In the genomic region with DNA sequence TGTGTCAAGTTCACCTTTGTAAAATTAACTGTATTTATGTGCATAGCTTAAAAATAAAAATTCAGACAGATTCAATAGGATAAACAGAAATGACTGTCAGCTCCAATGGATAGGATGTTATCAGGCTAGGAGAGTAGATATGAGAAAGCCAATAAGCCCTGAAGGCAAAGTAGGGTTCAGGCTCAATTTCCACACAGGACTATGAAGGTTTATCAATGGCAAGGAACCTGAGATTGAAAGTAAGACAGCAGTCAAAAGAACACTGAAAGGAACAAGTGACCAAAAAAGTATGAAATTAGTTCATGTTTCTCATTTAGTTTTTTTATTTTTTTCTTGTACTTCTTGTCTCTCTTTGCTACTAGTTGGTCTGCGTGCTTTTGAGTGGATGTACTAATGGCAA, we compare ENCODE assay signal across 17 cellular contexts.
DNase-seq lines count a peak whose midpoint lies in the region; ATAC-seq lines count a peak whose summit lies in the region.
"Had no signal": no experiment of that assay in that cellular context is flagged by ENCODE, and none has a peak within 500 bp of the region (broad histone marks: within the 10 kb centered on the region; RNA-seq: fewer than 3 reads in every experiment).

No MANE protein-coding gene starts in this region.

- H3K4me3 Mint-ChIP-seq in activated CD4-positive, alpha-beta T cell treated with anti-CD3 and anti-CD28 coated beads for 36 hours, result no peak overlapping the region
- H3K4me3 Mint-ChIP-seq in activated naive CD8-positive, alpha-beta T cell, result no peak overlapping the region
- H3K4me3 Mint-ChIP-seq in activated naive CD8-positive, alpha-beta T cell treated with anti-CD3 and anti-CD28 coated beads for 36 hours, result no peak overlapping the region
- H3K4me3 Mint-ChIP-seq in activated naive CD8-positive, alpha-beta T cell treated with anti-CD3 and anti-CD28 coated beads, Interleukin-2, amount 50 U/mL, for 24 hours, result no peak overlapping the region
- no peak overlapping the region for H3K4me3 Mint-ChIP-seq in activated CD4-positive, alpha-beta memory T cell treated with anti-CD3 and anti-CD28 coated beads for 36 hours

- CTCF ChIA-PET in activated CD4-positive, alpha-beta T cell treated with anti-CD3 and anti-CD28 coated beads for 36 hours (lab: Charles Lee), result interaction anchor here (0.6 kb wide), 1 partner anchor 9 kb away, joined by 3 read pairs; no protein-coding TSS in a partner anchor
- CTCF ChIA-PET in activated CD4-positive, alpha-beta memory T cell treated with anti-CD3 and anti-CD28 coated beads for 36 hours (lab: Charles Lee), result interaction anchor here (1.2 to 1.3 kb wide), 2 partner anchors 15 to 43 kb away, joined by 3 to 6 read pairs; no protein-coding TSS in a partner anchor

- peaks cover 62% of the 10 kb centered on the region for H3K36me3 Mint-ChIP-seq in activated CD4-positive, alpha-beta T cell treated with anti-CD3 and anti-CD28 coated beads for 36 hours (ENCODE audit: low read depth)
- peaks cover 29% of the 10 kb centered on the region for H3K36me3 Mint-ChIP-seq in activated naive CD8-positive, alpha-beta T cell
- H3K36me3 Mint-ChIP-seq in activated naive CD8-positive, alpha-beta T cell treated with anti-CD3 and anti-CD28 coated beads for 36 hours, result peaks cover 54% of the 10 kb centered on the region
- H3K36me3 Mint-ChIP-seq in activated naive CD8-positive, alpha-beta T cell treated with anti-CD3 and anti-CD28 coated beads, Interleukin-2, amount 50 U/mL, for 24 hours (ENCODE audit: low read depth), result peaks cover 54% of the 10 kb centered on the region
- peaks cover 44% of the 10 kb centered on the region for H3K36me3 Mint-ChIP-seq in activated CD4-positive, alpha-beta memory T cell treated with anti-CD3 and anti-CD28 coated beads for 36 hours

- ATAC-seq in activated CD4-positive, alpha-beta T cell treated with anti-CD3 and anti-CD28 coated beads for 36 hours, result peak; percentile 49
- ATAC-seq in activated naive CD8-positive, alpha-beta T cell treated with anti-CD3 and anti-CD28 coated beads, Interleukin-2, amount 50 U/mL, for 24 hours, result no peak

- intact Hi-C loops in activated CD4-positive, alpha-beta T cell treated with anti-CD3 and anti-CD28 coated beads for 36 hours (cut with DNase I, micrococcal nuclease), result no loop called here
- intact Hi-C loops in activated CD4-positive, alpha-beta memory T cell treated with anti-CD3 and anti-CD28 coated beads for 36 hours (cut with micrococcal nuclease), result loop anchor here (2.0 kb wide), 1 partner anchor 16 kb away; no protein-coding TSS in a partner anchor

- H3K27ac Mint-ChIP-seq in activated CD4-positive, alpha-beta T cell treated with anti-CD3 and anti-CD28 coated beads for 36 hours, result peak overlapping the region; percentile 47
- peak overlapping the region; percentile 50 for H3K27ac Mint-ChIP-seq in activated naive CD8-positive, alpha-beta T cell
- no peak overlapping the region for H3K27ac Mint-ChIP-seq in activated naive CD8-positive, alpha-beta T cell treated with anti-CD3 and anti-CD28 coated beads for 36 hours
- H3K27ac Mint-ChIP-seq in activated naive CD8-positive, alpha-beta T cell treated with anti-CD3 and anti-CD28 coated beads, Interleukin-2, amount 50 U/mL, for 24 hours, result peak overlapping the region; percentile 66
- no peak overlapping the region for H3K27ac Mint-ChIP-seq in activated CD4-positive, alpha-beta memory T cell treated with anti-CD3 and anti-CD28 coated beads for 36 hours

- H3K9me3 Mint-ChIP-seq in activated CD4-positive, alpha-beta T cell treated with anti-CD3 and anti-CD28 coated beads for 36 hours (ENCODE audit: low read depth), result peaks cover 12% of the 10 kb centered on the region
- H3K9me3 Mint-ChIP-seq in activated naive CD8-positive, alpha-beta T cell (ENCODE audit: low read depth), result peaks cover 3% of the 10 kb centered on the region
- H3K9me3 Mint-ChIP-seq in activated naive CD8-positive, alpha-beta T cell treated with anti-CD3 and anti-CD28 coated beads for 36 hours, result peaks cover 3% of the 10 kb centered on the region
- peaks cover 3% of the 10 kb centered on the region for H3K9me3 Mint-ChIP-seq in activated naive CD8-positive, alpha-beta T cell treated with anti-CD3 and anti-CD28 coated beads, Interleukin-2, amount 50 U/mL, for 24 hours
- no peaks in the 10 kb centered on the region for H3K9me3 Mint-ChIP-seq in activated CD4-positive, alpha-beta memory T cell treated with anti-CD3 and anti-CD28 coated beads for 36 hours

- no peak for DNase-seq in activated CD4-positive, alpha-beta T cell treated with anti-CD3 and anti-CD28 coated beads for 36 hours
- DNase-seq in activated CD4-positive, alpha-beta T cell treated with anti-CD3 and anti-CD28 coated beads for 4 hours, result no peak
- DNase-seq in activated naive CD8-positive, alpha-beta T cell treated with anti-CD3 and anti-CD28 coated beads for 36 hours, result no peak
- no peak for DNase-seq in activated naive CD8-positive, alpha-beta T cell treated with anti-CD3 and anti-CD28 coated beads, Interleukin-2, amount 50 U/mL, for 24 hours
- no peak for DNase-seq in activated CD4-positive, alpha-beta memory T cell treated with anti-CD3 and anti-CD28 coated beads for 36 hours
- DNase-seq in NCI-H446 treated with DMSO at 0.1 percent for 48 hours (lab: John Stamatoyannopoulos, UW), result no peak
- DNase-seq in inferior parietal cortex (ENCODE audit: extremely low spot score), result no peak
- DNase-seq: 8988T, DND-41, GOT3, NCI-H1105 treated with DMSO at 0.1 percent for 48 hours, NCI-H1694 treated with DMSO at 0.1 percent for 48 hours, NCI-H345, NCI-H69, OCI-M1, RPMI8226 had no signal

- POLR2A ChIA-PET in activated CD4-positive, alpha-beta T cell treated with anti-CD3 and anti-CD28 coated beads for 36 hours (lab: Charles Lee), result no interaction called here
- POLR2A ChIA-PET in activated CD4-positive, alpha-beta memory T cell treated with anti-CD3 and anti-CD28 coated beads for 36 hours (lab: Charles Lee), result no interaction called here

- H3K27me3 Mint-ChIP-seq in activated CD4-positive, alpha-beta T cell treated with anti-CD3 and anti-CD28 coated beads for 36 hours, result no peaks in the 10 kb centered on the region
- no peaks in the 10 kb centered on the region for H3K27me3 Mint-ChIP-seq in activated naive CD8-positive, alpha-beta T cell
- no peaks in the 10 kb centered on the region for H3K27me3 Mint-ChIP-seq in activated naive CD8-positive, alpha-beta T cell treated with anti-CD3 and anti-CD28 coated beads for 36 hours
- H3K27me3 Mint-ChIP-seq in activated naive CD8-positive, alpha-beta T cell treated with anti-CD3 and anti-CD28 coated beads, Interleukin-2, amount 50 U/mL, for 24 hours, result no peaks in the 10 kb centered on the region
- H3K27me3 Mint-ChIP-seq in activated CD4-positive, alpha-beta memory T cell treated with anti-CD3 and anti-CD28 coated beads for 36 hours, result no peaks in the 10 kb centered on the region

- H3K4me1 Mint-ChIP-seq in activated CD4-positive, alpha-beta T cell treated with anti-CD3 and anti-CD28 coated beads for 36 hours, result peaks cover 45% of the 10 kb centered on the region
- H3K4me1 Mint-ChIP-seq in activated naive CD8-positive, alpha-beta T cell (ENCODE audit: low read depth), result peaks cover 33% of the 10 kb centered on the region
- peaks cover 18% of the 10 kb centered on the region for H3K4me1 Mint-ChIP-seq in activated naive CD8-positive, alpha-beta T cell treated with anti-CD3 and anti-CD28 coated beads for 36 hours
- peaks cover 40% of the 10 kb centered on the region for H3K4me1 Mint-ChIP-seq in activated naive CD8-positive, alpha-beta T cell treated with anti-CD3 and anti-CD28 coated beads, Interleukin-2, amount 50 U/mL, for 24 hours
- peaks cover 52% of the 10 kb centered on the region for H3K4me1 Mint-ChIP-seq in activated CD4-positive, alpha-beta memory T cell treated with anti-CD3 and anti-CD28 coated beads for 36 hours (ENCODE audit: low read depth)

Comparison
In these comparisons a context has a peak if more than half of its experiments do, and no peak if none do; other contexts are left out.
1. H3K27ac Mint-ChIP-seq: peak in activated CD4-positive, alpha-beta T cell treated with anti-CD3 and anti-CD28 coated beads for 36 hours (single experiment), activated naive CD8-positive, alpha-beta T cell (single experiment) and activated naive CD8-positive, alpha-beta T cell treated with anti-CD3 and anti-CD28 coated beads, Interleukin-2, amount 50 U/mL, for 24 hours (single experiment); none in activated naive CD8-positive, alpha-beta T cell treated with anti-CD3 and anti-CD28 coated beads for 36 hours (single experiment) and activated CD4-positive, alpha-beta memory T cell treated with anti-CD3 and anti-CD28 coated beads for 36 hours (single experiment).